ENCODE assay signal across 27 cellular contexts in the genomic region with DNA sequence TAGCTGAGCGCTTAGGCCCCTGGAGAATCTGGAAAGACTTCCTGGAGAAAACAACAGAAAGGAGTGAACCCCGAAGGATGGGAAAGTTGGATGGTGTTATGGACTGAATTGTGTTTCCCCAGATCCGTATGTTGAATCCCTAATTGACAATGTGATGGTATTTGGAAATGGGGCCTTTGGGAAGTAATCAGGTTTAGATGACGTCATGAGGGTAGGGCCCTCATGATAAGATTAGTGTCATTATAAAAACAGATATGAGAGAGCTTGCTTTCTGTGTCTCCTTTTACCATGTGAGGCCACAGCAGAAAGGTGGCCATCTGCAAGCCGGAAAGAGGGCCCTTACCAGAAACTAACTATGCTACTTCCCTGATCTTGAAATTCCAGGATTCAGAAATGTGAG.
"Had no signal": no experiment of that assay in that cellular context is flagged by ENCODE, and none has a peak within 500 bp of the region (broad histone marks: within the 10 kb centered on the region; RNA-seq: fewer than 3 reads in every experiment).

No MANE protein-coding gene starts in this region.

- H3K36me3 ChIP-seq: stomach, suprapubic skin, thoracic aorta, thyroid gland, tibial artery, tibial nerve, transverse colon, upper lobe of left lung, upper lobe of right lung, uterus, vagina had no signal

- H3K27me3 ChIP-seq: stomach, suprapubic skin, testis, thyroid gland, tibial artery, tibial nerve, transverse colon, upper lobe of left lung, upper lobe of right lung, uterus, vagina had no signal

- DNase-seq: stimulated activated CD4-positive, alpha-beta T cell treated with anti-CD3 and anti-CD28 coated beads, Interleukin-2, amount 100 ng/mL, for 48 hours; stimulated activated CD4-positive, alpha-beta T cell treated with anti-CD3 and anti-CD28 coated beads, Interleukin-4, amount 100 ng/mL, for 1 hour; stimulated activated CD4-positive, alpha-beta T cell treated with anti-CD3 and anti-CD28 coated beads, Interleukin-4, amount 100 ng/mL, for 24 hours; stimulated activated CD4-positive, alpha-beta T cell treated with anti-CD3 and anti-CD28 coated beads, Interleukin-4, amount 100 ng/mL, for 4 hours; stimulated activated CD8-positive, alpha-beta memory T cell treated with anti-CD3 and anti-CD28 coated beads, Interleukin-4, amount 100 ng/mL, for 48 hours; stimulated activated naive B cell treated with anti-CD40 and anti-IgM and Interleukin-4, amounts not matched to agents 10 μg/mL and 1 μg/mL and 100 μg/mL, for 72 hours; stimulated activated naive CD4-positive, alpha-beta T cell; stimulated activated naive CD4-positive, alpha-beta T cell treated with Interleukin-2 at 50 U/mL for 16 hours; stimulated activated naive CD8-positive, alpha-beta T cell treated with anti-CD3 and anti-CD28 coated beads, Interleukin-15, amount 100 ng/mL, for 72 hours; stimulated activated naive CD8-positive, alpha-beta T cell treated with anti-CD3 and anti-CD28 coated beads, Interleukin-15, Interleukin-2, amounts not matched to agents 100 U/mL and 50 U/mL, for 24 hours; stomach; substantia nigra; testis; thyroid gland; tibial artery; transverse colon; trophoblast cell; upper lobe of left lung; upper lobe of right lung; uterus had no signal

- FAIRE-seq: urothelium cell line had no signal

- H3K27ac ChIP-seq: stomach, suprapubic skin, testis, thoracic aorta, thyroid gland, tibial artery, tibial nerve, transverse colon, upper lobe of left lung, upper lobe of right lung, uterus, vagina had no signal

- ATAC-seq: stimulated activated effector memory CD8-positive, alpha-beta T cell treated with anti-CD3 and anti-CD28 coated beads, Interleukin-12 subunit alpha, Interleukin-12 subunit beta, amount 100 ng/mL, for 72 hours; stimulated activated memory B cell treated with anti-CD40 and anti-IgM and Interleukin-4, amounts not matched to agents 10 μg/mL and 1 μg/mL and 100 μg/mL, for 72 hours; stimulated activated naive B cell treated with anti-CD40 and anti-IgM and Interleukin-4, amounts not matched to agents 10 μg/mL and 1 μg/mL and 100 μg/mL, for 72 hours; stimulated activated naive CD8-positive, alpha-beta T cell treated with anti-CD3 and anti-CD28 coated beads, Interleukin-15, amount 100 ng/mL, for 72 hours; stimulated activated naive CD8-positive, alpha-beta T cell treated with anti-CD3 and anti-CD28 coated beads, Interleukin-15, Interleukin-2, amounts not matched to agents 100 U/mL and 50 U/mL, for 24 hours; upper lobe of right lung had no signal

- H3K9me3 ChIP-seq: suprapubic skin, testis, thoracic aorta, thyroid gland, transverse colon, upper lobe of left lung, upper lobe of right lung, uterus, vagina had no signal

- H3K4me3 ChIP-seq: stomach, suprapubic skin, testis, thoracic aorta, thyroid gland, tibial artery, tibial nerve, transverse colon, upper lobe of left lung, upper lobe of right lung, uterus, vagina had no signal

- H3K4me1 ChIP-seq: stomach, suprapubic skin, testis, thyroid gland, tibial artery, tibial nerve, transverse colon, upper lobe of left lung, upper lobe of right lung, uterus, vagina had no signal
